In genomic region chr17:67891481-67892119, GRCh38 we compare ENCODE assay signal across 9 cellular contexts.
DNase-seq lines count a peak whose midpoint lies in the region; ATAC-seq and TF ChIP-seq lines count a peak whose summit lies in the region.
"Had no signal": no experiment of that assay in that cellular context is flagged by ENCODE, and none has a peak within 500 bp of the region (broad histone marks: within the 10 kb centered on the region; RNA-seq: fewer than 3 reads in every experiment).

No MANE protein-coding gene starts in this region.

- POLR2A ChIA-PET in AG04449 (lab: Yijun Ruan, JAX) = no interaction called here
- POLR2A ChIA-PET in HEK293T (lab: Yijun Ruan, JAX) = interaction anchor here (0.6 kb wide), 1 partner anchor 7 kb away, joined by 3 read pairs; no protein-coding TSS in a partner anchor

- H3K27ac Mint-ChIP-seq in activated T-helper 17 cell treated with anti-CD3 and anti-CD28 coated beads, Interleukin-2, amount 50 U/mL, for 72 hours = peak overlapping the region; percentile 52
- H3K27ac Mint-ChIP-seq: stimulated activated naive CD8-positive, alpha-beta T cell treated with anti-CD3 and anti-CD28 coated beads, Interleukin-15, Interleukin-2, amounts not matched to agents 100 ng/mL and 50 ng/mL, for 24 hours had no signal

- no peaks in the 10 kb centered on the region for H3K4me1 Mint-ChIP-seq in activated T-helper 17 cell treated with anti-CD3 and anti-CD28 coated beads, Interleukin-2, amount 50 U/mL, for 72 hours

- no peaks in the 10 kb centered on the region for H3K36me3 ChIP-seq in kidney epithelial cell (ENCODE audit: control insufficient read depth, insufficient read depth, low read length)

- CTCF ChIA-PET in AG04449 (lab: Yijun Ruan, JAX) (interaction anchor here (0.6 to 2.0 kb wide), 14 partner anchors 9 to 357 kb away, joined by 3 to 8 read pairs (median 3); partner anchors contain the start of gene AMZ2), HEK293T (lab: Yijun Ruan, JAX) (interaction anchor here (0.6 to 1.6 kb wide), 9 partner anchors 11 to 706 kb away, joined by 3 to 8 read pairs (median 4); no protein-coding TSS in a partner anchor)

- intact Hi-C loops in sciatic nerve (cut with DNase I) = no loop called here

- H3K27me3 ChIP-seq in kidney epithelial cell (ENCODE audit: control insufficient read depth, insufficient read depth, low read length) = no peaks in the 10 kb centered on the region

- no peak for ATAC-seq in activated T-helper 17 cell treated with anti-CD3 and anti-CD28 coated beads, Interleukin-2, amount 50 U/mL, for 72 hours (replicated peaks)
- no peak for ATAC-seq in HG02938 (IDR thresholded peaks at IDR 0.05; ENCODE audit: unreplicated experiment)
- no peak for ATAC-seq in sciatic nerve

- H3K4me3 ChIP-seq in AG04449 (ENCODE audit: low read depth, low read length) (no peak overlapping the region), kidney epithelial cell (ENCODE audit: low read depth, low read length) (no peak overlapping the region)

- H3K36me3 Mint-ChIP-seq in activated T-helper 17 cell treated with anti-CD3 and anti-CD28 coated beads, Interleukin-2, amount 50 U/mL, for 72 hours (ENCODE audit: low read depth) = peaks cover 94% of the 10 kb centered on the region

- H3K9me3 Mint-ChIP-seq in activated T-helper 17 cell treated with anti-CD3 and anti-CD28 coated beads, Interleukin-2, amount 50 U/mL, for 72 hours = no peaks in the 10 kb centered on the region
- H3K9me3 Mint-ChIP-seq: stimulated activated naive CD8-positive, alpha-beta T cell treated with anti-CD3 and anti-CD28 coated beads, Interleukin-15, Interleukin-2, amounts not matched to agents 100 ng/mL and 50 ng/mL, for 24 hours had no signal

- TF ChIP-seq CTCF in AG04449 (IDR thresholded peaks at IDR 0.05; ENCODE audit: insufficient read depth, low read length, missing control alignments) (peak; percentile 19), kidney epithelial cell (IDR thresholded peaks at IDR 0.05; ENCODE audit: insufficient read depth, low read length, poor library complexity, severe bottlenecking) (peak; percentile 37)

- no peak for DNase-seq in AG04449 (ENCODE audit: low read depth, low spot score)
- DNase-seq in HEK293T (ENCODE audit: extremely low spot score) = peak; percentile 46
- DNase-seq in kidney epithelial cell (ENCODE audit: low read depth) = peak; percentile 18
- DNase-seq in OCI-M1 (lab: John Stamatoyannopoulos, UW) = no peak
- DNase-seq in sciatic nerve (ENCODE audit: low spot score) = no peak
- no peak for DNase-seq in GF-D8 (lab: John Stamatoyannopoulos, UW)

- no peaks in the 10 kb centered on the region for H3K27me3 Mint-ChIP-seq in activated T-helper 17 cell treated with anti-CD3 and anti-CD28 coated beads, Interleukin-2, amount 50 U/mL, for 72 hours
- H3K27me3 Mint-ChIP-seq: stimulated activated naive CD8-positive, alpha-beta T cell treated with anti-CD3 and anti-CD28 coated beads, Interleukin-15, Interleukin-2, amounts not matched to agents 100 ng/mL and 50 ng/mL, for 24 hours had no signal

- no peak overlapping the region for H3K4me3 Mint-ChIP-seq in activated T-helper 17 cell treated with anti-CD3 and anti-CD28 coated beads, Interleukin-2, amount 50 U/mL, for 72 hours
- H3K4me3 Mint-ChIP-seq: stimulated activated naive CD8-positive, alpha-beta T cell treated with anti-CD3 and anti-CD28 coated beads, Interleukin-15, Interleukin-2, amounts not matched to agents 100 ng/mL and 50 ng/mL, for 24 hours had no signal

TF ChIP-seq in HEK293T, 16 proteins besides CTCF, POLR2A, EP300 and RAD21:
- TF ChIP-seq ELF4 (IDR thresholded peaks at IDR 0.05) = no peak
- no peak for TF ChIP-seq L3MBTL2 (conservative IDR thresholded peaks at IDR 0.05)
- TF ChIP-seq SP1 (IDR thresholded peaks at IDR 0.05) = no peak
- no peak for TF ChIP-seq NFRKB (IDR thresholded peaks at IDR 0.05)
- no peak for TF ChIP-seq FOXK2 (IDR thresholded peaks at IDR 0.05)
- no peak for TF ChIP-seq FOXA1 (IDR thresholded peaks at IDR 0.05)
- no peak for TF ChIP-seq LEF1 (IDR thresholded peaks at IDR 0.05; ENCODE audit: borderline replicate concordance)
- no peak for TF ChIP-seq CTBP1 (IDR thresholded peaks at IDR 0.05; ENCODE audit: borderline replicate concordance)
- no peak for TF ChIP-seq SUZ12 (IDR thresholded peaks at IDR 0.05)
- TF ChIP-seq BHLHE40 (IDR thresholded peaks at IDR 0.05; ENCODE audit: borderline replicate concordance) = no peak
- no peak for TF ChIP-seq TARDBP (IDR thresholded peaks at IDR 0.05)

Comparison
In these comparisons a context has a peak if more than half of its experiments do, and no peak if none do; other contexts are left out.
1. DNase-seq: peak in HEK293T (single experiment) and kidney epithelial cell (single experiment); none in AG04449 (single experiment), OCI-M1 (single experiment), sciatic nerve (single experiment) and GF-D8 (single experiment).